Comparison of ENCODE assay signal across 12 cellular contexts in the genomic region with DNA sequence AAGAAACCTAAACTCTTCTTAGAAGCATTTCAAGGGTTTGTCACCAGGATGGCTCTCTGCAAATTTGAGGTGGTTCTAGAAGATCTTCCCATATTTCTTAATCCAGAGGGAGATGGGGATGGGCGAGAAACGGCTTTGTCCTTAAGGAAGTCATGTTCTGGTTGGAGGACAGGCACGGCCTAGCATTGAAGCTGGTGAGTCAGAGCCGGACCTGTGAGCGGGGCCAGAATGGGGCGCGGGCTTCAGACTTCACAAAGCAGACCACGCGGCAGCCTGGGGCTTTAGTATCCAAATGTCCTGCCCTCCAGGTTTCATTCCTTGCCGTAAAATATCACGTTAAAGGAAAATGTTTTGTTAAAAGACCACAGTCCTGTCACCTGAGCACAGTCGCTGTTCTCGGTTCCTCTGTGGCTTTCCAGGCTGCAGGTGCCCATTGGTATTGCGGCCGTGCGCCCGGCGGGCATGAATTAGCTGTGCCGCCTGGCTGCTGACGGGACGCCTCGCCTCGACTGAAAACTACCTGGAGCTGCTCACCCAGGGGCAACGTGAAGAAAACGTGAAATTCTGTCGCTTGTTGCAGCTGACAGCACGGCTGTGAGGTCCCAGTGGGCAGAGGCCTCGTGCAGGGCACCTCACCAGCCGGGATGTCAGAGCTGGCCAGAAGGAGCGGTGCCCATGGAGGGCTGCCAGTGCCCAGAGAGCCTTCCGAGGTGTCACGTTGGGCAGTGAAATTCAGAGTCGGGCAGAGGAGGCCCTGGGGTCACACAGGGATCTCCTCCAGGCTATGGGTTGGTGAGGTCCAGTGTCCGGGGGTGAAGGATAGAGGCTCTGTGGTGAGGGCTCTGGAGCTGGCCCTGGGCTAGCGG. TPM values are rescaled to one million over a fixed set of nuclear protein-coding genes. Genes with fewer than 3 reads are reported as not detected.
DNase-seq lines count a peak whose midpoint lies in the region; ATAC-seq, FAIRE-seq and TF ChIP-seq lines count a peak whose summit lies in the region.
"Had no signal": no experiment of that assay in that cellular context is flagged by ENCODE, and none has a peak within 500 bp of the region (broad histone marks: within the 10 kb centered on the region; RNA-seq: fewer than 3 reads in every experiment).

No MANE protein-coding gene starts in this region.

- no peaks in the 10 kb centered on the region for H3K9me3 Mint-ChIP-seq in activated CD4-positive, alpha-beta memory T cell treated with anti-CD3 and anti-CD28 coated beads, Interleukin-2, amount 10 ng/mL, durations not matched to agents 7 days and 5 days

- H3K36me3 ChIP-seq in muscle layer of duodenum (ENCODE audit: control insufficient read depth in 1 of 2, insufficient read depth in 2 of 2, low read length in 2 of 2): peaks cover 3 to 13% of the 10 kb centered on the region in 2 donors
- H3K36me3 ChIP-seq: neutrophil had no signal

- POLR2A ChIA-PET in activated CD4-positive, alpha-beta memory T cell treated with anti-CD3 and anti-CD28 coated beads, Interleukin-2, amount 10 ng/mL, durations not matched to agents 7 days and 5 days (lab: Charles Lee): interaction anchor here (1.8 kb wide), 1 partner anchor 31 kb away, joined by 4 read pairs; no protein-coding TSS in a partner anchor

- peak; percentile 23 for ATAC-seq in Right ventricle myocardium inferior
- no peak for ATAC-seq in HG02884 (IDR thresholded peaks at IDR 0.05; ENCODE audit: unreplicated experiment)

- CTCF ChIA-PET in activated CD4-positive, alpha-beta memory T cell treated with anti-CD3 and anti-CD28 coated beads, Interleukin-2, amount 10 ng/mL, durations not matched to agents 7 days and 5 days (lab: Charles Lee): no interaction called here

- peaks cover 7% of the 10 kb centered on the region for H3K4me1 Mint-ChIP-seq in activated CD4-positive, alpha-beta memory T cell treated with anti-CD3 and anti-CD28 coated beads, Interleukin-2, amount 10 ng/mL, durations not matched to agents 7 days and 5 days

- in situ Hi-C loops in G401 (cut with HindIII; ENCODE audit: low sequenced_read_pairs): no loop called here

- FAIRE-seq in HTR-8/SVneo (lab: Jason Lieb, UNC): no peak
- FAIRE-seq: A549 had no signal

- no peaks in the 10 kb centered on the region for H3K9me3 ChIP-seq in muscle layer of duodenum (ENCODE audit: control insufficient read depth in 1 of 2, low read length in 2 of 2)
- H3K9me3 ChIP-seq: A549, neutrophil, SJSA1 had no signal

- H3K4me3 Mint-ChIP-seq in activated CD4-positive, alpha-beta memory T cell treated with anti-CD3 and anti-CD28 coated beads, Interleukin-2, amount 10 ng/mL, durations not matched to agents 7 days and 5 days: no peak overlapping the region

- H3K4me3 ChIP-seq in coronary artery: no peak overlapping the region
- no peak overlapping the region for H3K4me3 ChIP-seq in muscle layer of duodenum (ENCODE audit: low read depth in 1 of 2, low read length in 2 of 2)
- H3K4me3 ChIP-seq: A549, SJSA1 had no signal

- H3K4me1 ChIP-seq in muscle layer of duodenum (ENCODE audit: control insufficient read depth in 1 of 2, insufficient read depth in 2 of 2, low read length in 2 of 2): peaks cover 27 to 55% of the 10 kb centered on the region in 2 donors

- H3K27me3 Mint-ChIP-seq in activated CD4-positive, alpha-beta memory T cell treated with anti-CD3 and anti-CD28 coated beads, Interleukin-2, amount 10 ng/mL, durations not matched to agents 7 days and 5 days: no peaks in the 10 kb centered on the region

- H3K36me3 Mint-ChIP-seq in activated CD4-positive, alpha-beta memory T cell treated with anti-CD3 and anti-CD28 coated beads, Interleukin-2, amount 10 ng/mL, durations not matched to agents 7 days and 5 days (ENCODE audit: low read depth): no peaks in the 10 kb centered on the region

- intact Hi-C loops in Right ventricle myocardium inferior (cut with DNase I): no loop called here
- intact Hi-C loops in cardiac septum (cut with DNase I): loop anchor here (2.0 kb wide), 1 partner anchor 59 kb away; a partner anchor contains a TSS

- H3K27ac Mint-ChIP-seq in activated CD4-positive, alpha-beta memory T cell treated with anti-CD3 and anti-CD28 coated beads, Interleukin-2, amount 10 ng/mL, durations not matched to agents 7 days and 5 days: no peak overlapping the region

- no peak for DNase-seq in Right ventricle myocardium inferior (ENCODE audit: missing footprints)
- DNase-seq in cardiac septum (ENCODE audit: low spot score): no peak
- DNase-seq in coronary artery (ENCODE audit: low spot score): no peak
- no peak for DNase-seq in activated CD4-positive, alpha-beta memory T cell treated with anti-CD3 and anti-CD28 coated beads, Interleukin-2, amount 10 ng/mL, durations not matched to agents 7 days and 5 days
- DNase-seq in G401 (ENCODE audit: low spot score): no peak
- no peak for DNase-seq in HTR-8/SVneo (ENCODE audit: insufficient read length, low spot score)
- DNase-seq: NCI-H146 had no signal

- no peak for TF ChIP-seq CTCF in coronary artery (IDR thresholded peaks at IDR 0.05)

- no peaks in the 10 kb centered on the region for H3K27me3 ChIP-seq in muscle layer of duodenum (ENCODE audit: low read depth, low read length)
- H3K27me3 ChIP-seq: SJSA1 had no signal

- H3K27ac ChIP-seq in coronary artery (peak overlapping the region; percentile 93 to 94), muscle layer of duodenum (ENCODE audit: low read length) (peak overlapping the region; percentile 45)
- H3K27ac ChIP-seq: A549, neutrophil, SJSA1 had no signal

RNA-seq across cellular contexts. Expression of a gene that starts 59.0 kb away (rescaled TPM):
- 61.6 TPM for total RNA-seq in Right ventricle myocardium inferior
- total RNA-seq in cardiac septum: 38.6 TPM
- 10 to 100 TPM; 12.3 to 13.5 TPM for total RNA-seq in activated CD4-positive, alpha-beta memory T cell treated with anti-CD3 and anti-CD28 coated beads, Interleukin-2, amount 10 ng/mL, durations not matched to agents 7 days and 5 days
- 25.5 and 27.8 TPM in 2 replicates for total RNA-seq in G401 (2014; rRNA removed; shearing (Covaris generic))
